In genomic region chr11:7353100-7353499, GRCh38 we compare ENCODE assay signal across 8 cellular contexts.
DNase-seq lines count a peak whose midpoint lies in the region; ATAC-seq, FAIRE-seq and TF ChIP-seq lines count a peak whose summit lies in the region.

No MANE protein-coding gene starts in this region.

- peak; percentile 17 for ATAC-seq in stimulated activated effector memory CD8-positive, alpha-beta T cell treated with anti-CD3 and anti-CD28 coated beads, Interleukin-12 subunit alpha, Interleukin-12 subunit beta, amount 100 ng/mL, for 72 hours

- H3K4me3 ChIP-seq in epithelial cell of esophagus (ENCODE audit: low read length): no peak overlapping the region

- TF ChIP-seq CTCF in Calu3 (IDR thresholded peaks at IDR 0.05; ENCODE audit: unreplicated experiment) (peak; percentile 65), epithelial cell of esophagus (IDR thresholded peaks at IDR 0.05; ENCODE audit: insufficient read depth, low read depth, low read length, missing control alignments) (peak; percentile 74)

- no peaks in the 10 kb centered on the region for H3K9me3 Mint-ChIP-seq in Calu3 (ENCODE audit: low read depth, unreplicated experiment)
- no peaks in the 10 kb centered on the region for H3K9me3 Mint-ChIP-seq in stimulated activated effector memory CD8-positive, alpha-beta T cell treated with anti-CD3 and anti-CD28 coated beads, Interleukin-12 subunit alpha, Interleukin-12 subunit beta, amount 100 ng/mL, for 72 hours

- no peak for FAIRE-seq in HTR-8/SVneo (lab: Jason Lieb, UNC)

- no peaks in the 10 kb centered on the region for H3K36me3 Mint-ChIP-seq in Calu3 (ENCODE audit: insufficient read depth, unreplicated experiment)
- no peaks in the 10 kb centered on the region for H3K36me3 Mint-ChIP-seq in stimulated activated effector memory CD8-positive, alpha-beta T cell treated with anti-CD3 and anti-CD28 coated beads, Interleukin-12 subunit alpha, Interleukin-12 subunit beta, amount 100 ng/mL, for 72 hours

- BruUV-seq in Calu3 (replicated peaks; lab: Mats Ljungman, UMichigan): no TSS peak

- H3K27ac Mint-ChIP-seq in Calu3 (ENCODE audit: unreplicated experiment): no peak overlapping the region
- H3K27ac Mint-ChIP-seq in stimulated activated effector memory CD8-positive, alpha-beta T cell treated with anti-CD3 and anti-CD28 coated beads, Interleukin-12 subunit alpha, Interleukin-12 subunit beta, amount 100 ng/mL, for 72 hours: no peak overlapping the region

- CTCF ChIA-PET in Calu3 (lab: Charles Lee): interaction anchor here (0.8 to 2.0 kb wide), 7 partner anchors 84 to 342 kb away, joined by 3 to 16 read pairs (median 4); no protein-coding TSS in a partner anchor

- intact Hi-C loops in Calu3 (cut with micrococcal nuclease; ENCODE audit: unreplicated experiment): loop anchor here (1.0 to 10.0 kb wide), 3 partner anchors 89 to 342 kb away; no protein-coding TSS in a partner anchor

- peaks cover 61% of the 10 kb centered on the region for H3K27me3 Mint-ChIP-seq in Calu3 (ENCODE audit: unreplicated experiment)

- DNase-seq in Calu3 (peak; percentile 49), GM19238 (ENCODE audit: insufficient read length, low spot score) (peak; percentile 17), NCI-H82 (lab: John Stamatoyannopoulos, UW) (peak; percentile 54), epithelial cell of esophagus (ENCODE audit: low read depth) (peak; percentile 62), cerebellar cortex (ENCODE audit: low spot score) (no peak), NCI-H510A treated with DMSO at 0.1 percent for 48 hours (lab: John Stamatoyannopoulos, UW) (no peak), HTR-8/SVneo (ENCODE audit: insufficient read length, low spot score) (no peak)
- no peak for DNase-seq in stimulated activated effector memory CD8-positive, alpha-beta T cell treated with anti-CD3 and anti-CD28 coated beads, Interleukin-12 subunit alpha, Interleukin-12 subunit beta, amount 100 ng/mL, for 72 hours (ENCODE audit: low spot score in 2 of 2)

- no peak overlapping the region for H3K4me3 Mint-ChIP-seq in Calu3 (ENCODE audit: low read depth, unreplicated experiment)
- H3K4me3 Mint-ChIP-seq in stimulated activated effector memory CD8-positive, alpha-beta T cell treated with anti-CD3 and anti-CD28 coated beads, Interleukin-12 subunit alpha, Interleukin-12 subunit beta, amount 100 ng/mL, for 72 hours: no peak overlapping the region

- no peaks in the 10 kb centered on the region for H3K4me1 Mint-ChIP-seq in Calu3 (ENCODE audit: low read depth, unreplicated experiment)
- H3K4me1 Mint-ChIP-seq in stimulated activated effector memory CD8-positive, alpha-beta T cell treated with anti-CD3 and anti-CD28 coated beads, Interleukin-12 subunit alpha, Interleukin-12 subunit beta, amount 100 ng/mL, for 72 hours: no peaks in the 10 kb centered on the region

Comparison
In these comparisons a context has a peak if more than half of its experiments do, and no peak if none do; other contexts are left out.
1. DNase-seq: peak in Calu3 (single experiment), GM19238 (single experiment), NCI-H82 (single experiment) and epithelial cell of esophagus (single experiment); none in stimulated activated effector memory CD8-positive, alpha-beta T cell treated with anti-CD3 and anti-CD28 coated beads, Interleukin-12 subunit alpha, Interleukin-12 subunit beta, amount 100 ng/mL, for 72 hours (0 of 2), cerebellar cortex (single experiment), NCI-H510A treated with DMSO at 0.1 percent for 48 hours (single experiment) and HTR-8/SVneo (single experiment).